ENCODE assay signal across 22 cellular contexts in the genomic region with DNA sequence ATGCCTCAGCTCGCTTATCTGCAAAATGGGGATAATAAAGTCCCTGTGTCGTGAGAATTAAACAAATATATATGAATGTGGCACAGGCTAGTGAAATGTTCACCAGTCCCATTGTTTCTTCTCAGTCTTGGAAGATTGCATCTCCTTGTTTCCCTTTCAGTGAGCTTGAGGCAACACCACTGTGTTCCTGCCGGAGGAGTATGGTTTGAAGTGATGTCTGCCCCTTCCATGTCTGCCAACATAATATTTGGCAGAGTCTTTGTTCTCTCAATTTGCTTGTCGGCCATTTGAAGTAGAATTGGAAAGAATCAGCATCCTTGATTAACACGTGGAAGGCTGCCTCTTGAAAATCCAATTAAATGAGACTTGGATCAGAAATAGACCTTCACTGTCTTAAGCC.
DNase-seq lines count a peak whose midpoint lies in the region; ATAC-seq and TF ChIP-seq lines count a peak whose summit lies in the region.
"Had no signal": no experiment of that assay in that cellular context is flagged by ENCODE, and none has a peak within 500 bp of the region (broad histone marks: within the 10 kb centered on the region; RNA-seq: fewer than 3 reads in every experiment).

No MANE protein-coding gene starts in this region.

- H3K4me1 ChIP-seq in thyroid gland, result peaks cover 0 to 6% of the 10 kb centered on the region in 2 donors

- 35 to 39% methylated on average over 5 of the region's 5 CpGs for WGBS in thyroid gland, 2 donors

- TF ChIP-seq POLR2A in thyroid gland (IDR thresholded peaks at IDR 0.05), result no peak

- no peak for ATAC-seq in HG03571 (IDR thresholded peaks at IDR 0.05; ENCODE audit: unreplicated experiment)
- ATAC-seq: GM12878, HepG2 had no signal

- H3K4me3 ChIP-seq in thyroid gland (replicated peaks in 1 of 3), result no peak overlapping the region
- H3K4me3 ChIP-seq: GM12878, GM23248 had no signal

- no peaks in the 10 kb centered on the region for H3K9me3 ChIP-seq in thyroid gland
- H3K9me3 ChIP-seq: BE2C had no signal

- intact Hi-C loops in thyroid gland (cut with DNase I), result no loop called here

- H3K27ac ChIP-seq in thyroid gland, result no peak overlapping the region
- H3K27ac ChIP-seq: 22Rv1, GM23248 had no signal

- no peak for TF ChIP-seq CTCF in thyroid gland (IDR thresholded peaks at IDR 0.05)

- H3K27me3 ChIP-seq in thyroid gland, result no peaks in the 10 kb centered on the region
- H3K27me3 ChIP-seq: BE2C had no signal

- no peaks in the 10 kb centered on the region for H3K36me3 ChIP-seq in thyroid gland
- H3K36me3 ChIP-seq: BE2C had no signal

- peak; percentile 3 for DNase-seq in NCI-H1105 treated with DMSO at 0.1 percent for 48 hours (lab: John Stamatoyannopoulos, UW)
- DNase-seq in NCI-H1105 (lab: John Stamatoyannopoulos, UW), result no peak
- peak; percentile 46 for DNase-seq in NCI-H446 treated with DMSO at 0.1 percent for 48 hours (lab: John Stamatoyannopoulos, UW)
- peak; percentile 40 for DNase-seq in OCI-M1 (lab: John Stamatoyannopoulos, UW)
- DNase-seq in thyroid gland, result peak; percentile 53 to 60
- DNase-seq in NCI-H510A treated with DMSO at 0.1 percent for 48 hours (lab: John Stamatoyannopoulos, UW), result no peak
- no peak for DNase-seq in AML-193 (lab: John Stamatoyannopoulos, UW)
- DNase-seq: BE2C; C1 segment of cervical spinal cord; CD4-positive, CD25-positive, alpha-beta regulatory T cell; CD8-positive, alpha-beta memory T cell; COR-L47; DMS 273 treated with DMSO at 0.1 percent for 48 hours; DMS53; DND-41; EL; GM23248; HCEC 1CT had no signal

Comparison
In these comparisons a context has a peak if more than half of its experiments do, and no peak if none do; other contexts are left out.
1. DNase-seq: peak in NCI-H1105 treated with DMSO at 0.1 percent for 48 hours (single experiment), NCI-H446 treated with DMSO at 0.1 percent for 48 hours (single experiment), OCI-M1 (single experiment) and thyroid gland (2 of 2); none in NCI-H1105 (single experiment), NCI-H510A treated with DMSO at 0.1 percent for 48 hours (single experiment) and AML-193 (0 of 2).